Comparison of ENCODE assay signal across 17 cellular contexts in genomic region chr10:14772399-14772798, GRCh38.
"Had no signal": no experiment of that assay in that cellular context is flagged by ENCODE, and none has a peak within 500 bp of the region (broad histone marks: within the 10 kb centered on the region; RNA-seq: fewer than 3 reads in every experiment).

No MANE protein-coding gene starts in this region.

- H3K4me1 ChIP-seq: body of pancreas, suprapubic skin, transverse colon, vagina had no signal

- DNase-seq: activated CD4-positive, alpha-beta T cell treated with anti-CD3 and anti-CD28 coated beads, Interleukin-2, amount 10 ng/mL, durations not matched to agents 24 days and 14 days; activated CD8-positive, alpha-beta memory T cell treated with anti-CD3 and anti-CD28 coated beads, Interleukin-2, amount 50 U/mL, for 4 hours; activated naive CD4-positive, alpha-beta T cell treated with anti-CD3 and anti-CD28 coated beads for 36 hours; activated T-cell treated with anti-CD3 and anti-CD28 coated beads, Interleukin-2, amount 50 U/mL, for 4 hours; body of pancreas; cortex of kidney; effector CD4-positive, alpha-beta T cell; immature natural killer cell; mammary epithelial cell; midbrain; nucleus accumbens; posterior cingulate gyrus; transverse colon had no signal

- H3K27ac ChIP-seq: body of pancreas, skin epidermis, suprapubic skin, transverse colon, vagina had no signal

- H3K36me3 ChIP-seq: suprapubic skin, transverse colon, vagina had no signal

- H3K27me3 ChIP-seq: body of pancreas, suprapubic skin, transverse colon, vagina had no signal

- H3K9me3 ChIP-seq: body of pancreas, suprapubic skin, transverse colon, vagina had no signal

- ATAC-seq: activated T-cell treated with anti-CD3 and anti-CD28 coated beads, Interleukin-2, amount 50 U/mL, for 4 hours; body of pancreas; esophagus mucosa had no signal

- H3K4me3 ChIP-seq: body of pancreas, skin epidermis, suprapubic skin, transverse colon, vagina had no signal
